ENCODE assay signal across 37 cellular contexts in genomic region chr2:56208380-56208779, GRCh38. TPM values are rescaled to one million over a fixed set of nuclear protein-coding genes. Genes with fewer than 3 reads are reported as not detected.
"Had no signal": no experiment of that assay in that cellular context is flagged by ENCODE, and none has a peak within 500 bp of the region (broad histone marks: within the 10 kb centered on the region; RNA-seq: fewer than 3 reads in every experiment).

No MANE protein-coding gene starts in this region.

- H3K4me1 Mint-ChIP-seq: activated CD4-positive, alpha-beta memory T cell treated with anti-CD3 and anti-CD28 coated beads, Interleukin-2, amount 10 ng/mL, durations not matched to agents 7 days and 5 days; activated CD4-positive, alpha-beta T cell treated with anti-CD3 and anti-CD28 coated beads for 36 hours; activated CD4-positive, alpha-beta T cell treated with anti-CD3 and anti-CD28 coated beads, Interleukin-2, amount 10 ng/mL, durations not matched to agents 7 days and 5 days; activated CD8-positive, alpha-beta memory T cell treated with anti-CD3 and anti-CD28 coated beads, Interleukin-2, amount 10 ng/mL, durations not matched to agents 7 days and 5 days; activated naive CD4-positive, alpha-beta T cell treated with anti-CD3 and anti-CD28 coated beads, Interleukin-2, amount 10 ng/mL, durations not matched to agents 7 days and 5 days; activated naive CD4-positive, alpha-beta T cell treated with anti-CD3 and anti-CD28 coated beads, Interleukin-2, amount 50 U/mL, for 24 hours; activated naive CD8-positive, alpha-beta T cell treated with anti-CD3 and anti-CD28 coated beads, Interleukin-2, amount 10 ng/mL, durations not matched to agents 7 days and 5 days; activated naive CD8-positive, alpha-beta T cell treated with anti-CD3 and anti-CD28 coated beads, Interleukin-2, amount 50 U/mL, for 24 hours; brain; central memory CD8-positive, alpha-beta T cell; T-cell; T-helper 17 cell; WTC11 had no signal

- H3K36me3 Mint-ChIP-seq: activated CD8-positive, alpha-beta memory T cell treated with anti-CD3 and anti-CD28 coated beads, Interleukin-2, amount 10 ng/mL, durations not matched to agents 7 days and 5 days; activated naive CD4-positive, alpha-beta T cell treated with anti-CD3 and anti-CD28 coated beads, Interleukin-2, amount 10 ng/mL, durations not matched to agents 7 days and 5 days; activated naive CD4-positive, alpha-beta T cell treated with anti-CD3 and anti-CD28 coated beads, Interleukin-2, amount 50 U/mL, for 24 hours; activated naive CD8-positive, alpha-beta T cell; activated naive CD8-positive, alpha-beta T cell treated with anti-CD3 and anti-CD28 coated beads, Interleukin-2, amount 10 ng/mL, durations not matched to agents 7 days and 5 days; brain; T-cell; WTC11 had no signal

- H3K4me1 ChIP-seq: ascending aorta had no signal

- H3K4me3 Mint-ChIP-seq: activated CD4-positive, alpha-beta memory T cell treated with anti-CD3 and anti-CD28 coated beads, Interleukin-2, amount 10 ng/mL, durations not matched to agents 7 days and 5 days; activated CD4-positive, alpha-beta T cell treated with anti-CD3 and anti-CD28 coated beads for 36 hours; activated CD4-positive, alpha-beta T cell treated with anti-CD3 and anti-CD28 coated beads, Interleukin-2, amount 10 ng/mL, durations not matched to agents 7 days and 5 days; activated CD8-positive, alpha-beta memory T cell treated with anti-CD3 and anti-CD28 coated beads, Interleukin-2, amount 10 ng/mL, durations not matched to agents 7 days and 5 days; activated CD8-positive, alpha-beta T cell treated with anti-CD3 and anti-CD28 coated beads, Interleukin-2, amount 10 ng/mL, durations not matched to agents 7 days and 5 days; activated naive CD4-positive, alpha-beta T cell treated with anti-CD3 and anti-CD28 coated beads, Interleukin-2, amount 10 ng/mL, durations not matched to agents 7 days and 5 days; activated naive CD4-positive, alpha-beta T cell treated with anti-CD3 and anti-CD28 coated beads, Interleukin-2, amount 50 U/mL, for 24 hours; activated naive CD8-positive, alpha-beta T cell; activated naive CD8-positive, alpha-beta T cell treated with anti-CD3 and anti-CD28 coated beads, Interleukin-2, amount 10 ng/mL, durations not matched to agents 7 days and 5 days; activated naive CD8-positive, alpha-beta T cell treated with anti-CD3 and anti-CD28 coated beads, Interleukin-2, amount 50 U/mL, for 24 hours; activated T-cell treated with anti-CD3 and anti-CD28 coated beads, Interleukin-2, amount 50 U/mL, for 24 hours; brain; central memory CD8-positive, alpha-beta T cell; T-cell; T-helper 17 cell; WTC11 had no signal

- H3K9me3 Mint-ChIP-seq: activated CD4-positive, alpha-beta memory T cell treated with anti-CD3 and anti-CD28 coated beads, Interleukin-2, amount 10 ng/mL, durations not matched to agents 7 days and 5 days; activated CD4-positive, alpha-beta T cell treated with anti-CD3 and anti-CD28 coated beads, Interleukin-2, amount 10 ng/mL, durations not matched to agents 7 days and 5 days; activated naive CD4-positive, alpha-beta T cell treated with anti-CD3 and anti-CD28 coated beads, Interleukin-2, amount 10 ng/mL, durations not matched to agents 7 days and 5 days; activated naive CD4-positive, alpha-beta T cell treated with anti-CD3 and anti-CD28 coated beads, Interleukin-2, amount 50 U/mL, for 24 hours; activated naive CD8-positive, alpha-beta T cell treated with anti-CD3 and anti-CD28 coated beads, Interleukin-2, amount 10 ng/mL, durations not matched to agents 7 days and 5 days; activated T-helper 2 cell treated with anti-CD3 and anti-CD28 coated beads, Interferon-gamma antibody, Interleukin-2, Interleukin-4, amounts not matched to agents 10 μg/mL and 5 μg/mL and 100 μg/mL, durations not matched to agents 14 hours and 24 hours and 36 hours; WTC11 had no signal

- H3K4me3 ChIP-seq: ascending aorta, cardiac muscle cell had no signal

- H3K27ac Mint-ChIP-seq: activated CD4-positive, alpha-beta memory T cell treated with anti-CD3 and anti-CD28 coated beads, Interleukin-2, amount 10 ng/mL, durations not matched to agents 7 days and 5 days; activated CD4-positive, alpha-beta T cell treated with anti-CD3 and anti-CD28 coated beads for 36 hours; activated CD4-positive, alpha-beta T cell treated with anti-CD3 and anti-CD28 coated beads, Interleukin-2, amount 10 ng/mL, durations not matched to agents 7 days and 5 days; activated CD8-positive, alpha-beta memory T cell treated with anti-CD3 and anti-CD28 coated beads, Interleukin-2, amount 10 ng/mL, durations not matched to agents 7 days and 5 days; activated CD8-positive, alpha-beta T cell treated with anti-CD3 and anti-CD28 coated beads, Interleukin-2, amount 10 ng/mL, durations not matched to agents 7 days and 5 days; activated naive CD4-positive, alpha-beta T cell treated with anti-CD3 and anti-CD28 coated beads, Interleukin-2, amount 10 ng/mL, durations not matched to agents 7 days and 5 days; activated naive CD4-positive, alpha-beta T cell treated with anti-CD3 and anti-CD28 coated beads, Interleukin-2, amount 50 U/mL, for 24 hours; activated naive CD8-positive, alpha-beta T cell; activated naive CD8-positive, alpha-beta T cell treated with anti-CD3 and anti-CD28 coated beads, Interleukin-2, amount 10 ng/mL, durations not matched to agents 7 days and 5 days; activated naive CD8-positive, alpha-beta T cell treated with anti-CD3 and anti-CD28 coated beads, Interleukin-2, amount 50 U/mL, for 24 hours; activated T-cell treated with anti-CD3 and anti-CD28 coated beads, Interleukin-2, amount 50 U/mL, for 24 hours; activated T-helper 2 cell treated with anti-CD3 and anti-CD28 coated beads, Interferon-gamma antibody, Interleukin-2, Interleukin-4, amounts not matched to agents 10 μg/mL and 5 μg/mL and 100 μg/mL, durations not matched to agents 14 hours and 24 hours and 36 hours; T-cell; T-helper 17 cell; WTC11 had no signal

- H3K27me3 Mint-ChIP-seq: activated CD4-positive, alpha-beta memory T cell treated with anti-CD3 and anti-CD28 coated beads, Interleukin-2, amount 10 ng/mL, durations not matched to agents 7 days and 5 days; activated CD4-positive, alpha-beta T cell treated with anti-CD3 and anti-CD28 coated beads for 36 hours; activated CD4-positive, alpha-beta T cell treated with anti-CD3 and anti-CD28 coated beads, Interleukin-2, amount 10 ng/mL, durations not matched to agents 7 days and 5 days; activated CD8-positive, alpha-beta memory T cell treated with anti-CD3 and anti-CD28 coated beads, Interleukin-2, amount 10 ng/mL, durations not matched to agents 7 days and 5 days; activated naive CD4-positive, alpha-beta T cell treated with anti-CD3 and anti-CD28 coated beads, Interleukin-2, amount 10 ng/mL, durations not matched to agents 7 days and 5 days; activated naive CD4-positive, alpha-beta T cell treated with anti-CD3 and anti-CD28 coated beads, Interleukin-2, amount 50 U/mL, for 24 hours; activated naive CD8-positive, alpha-beta T cell; activated naive CD8-positive, alpha-beta T cell treated with anti-CD3 and anti-CD28 coated beads, Interleukin-2, amount 10 ng/mL, durations not matched to agents 7 days and 5 days; activated T-cell treated with anti-CD3 and anti-CD28 coated beads, Interleukin-2, amount 50 U/mL, for 24 hours; brain; central memory CD8-positive, alpha-beta T cell; T-helper 17 cell had no signal

- H3K9me3 ChIP-seq: ascending aorta had no signal

- H3K36me3 ChIP-seq: ascending aorta, cardiac muscle cell, WERI-Rb-1 had no signal

- DNase-seq: activated CD4-positive, alpha-beta memory T cell treated with anti-CD3 and anti-CD28 coated beads, Interleukin-2, amount 10 ng/mL, durations not matched to agents 7 days and 5 days; activated CD4-positive, alpha-beta T cell treated with anti-CD3 and anti-CD28 coated beads for 1 hour; activated CD4-positive, alpha-beta T cell treated with anti-CD3 and anti-CD28 coated beads for 36 hours; activated CD4-positive, alpha-beta T cell treated with anti-CD3 and anti-CD28 coated beads for 48 hours; activated CD4-positive, alpha-beta T cell treated with anti-CD3 and anti-CD28 coated beads, Interleukin-2, amount 10 ng/mL, durations not matched to agents 7 days and 5 days; activated CD4-positive, alpha-beta T cell treated with anti-CD3 and anti-CD28 coated beads, Interleukin-2, amount 50 U/mL, for 48 hours; activated CD4-positive, CD25-positive, alpha-beta regulatory T cell; activated CD8-positive, alpha-beta memory T cell treated with anti-CD3 and anti-CD28 coated beads for 24 hours; activated CD8-positive, alpha-beta memory T cell treated with anti-CD3 and anti-CD28 coated beads, Interleukin-2, amount 10 ng/mL, durations not matched to agents 7 days and 5 days; activated CD8-positive, alpha-beta memory T cell treated with anti-CD3 and anti-CD28 coated beads, Interleukin-2, amount 50 U/mL, for 48 hours; activated CD8-positive, alpha-beta T cell treated with anti-CD3 and anti-CD28 coated beads, Interleukin-2, amount 10 ng/mL, durations not matched to agents 7 days and 5 days; activated effector memory CD4-positive, alpha-beta T cell treated with Interleukin-2 at 50 U/mL for 16 hours; activated gamma-delta T cell; activated naive CD4-positive, alpha-beta T cell treated with anti-CD3 and anti-CD28 coated beads, Interleukin-2, amount 10 ng/mL, durations not matched to agents 7 days and 5 days; activated naive CD4-positive, alpha-beta T cell treated with Interleukin-2 at 50 U/mL for 16 hours; activated naive CD8-positive, alpha-beta T cell treated with anti-CD3 and anti-CD28 coated beads, Interleukin-2, amount 10 ng/mL, durations not matched to agents 7 days and 5 days; activated naive CD8-positive, alpha-beta T cell treated with anti-CD3 and anti-CD28 coated beads, Interleukin-2, amount 50 U/mL, for 24 hours; activated T-cell treated with anti-CD3 and anti-CD28 coated beads, Interleukin-2, amount 50 U/mL, for 24 hours; activated T-cell treated with anti-CD3 and anti-CD28 coated beads, Interleukin-2, amount 50 U/mL, for 48 hours; amygdala; anterior cingulate cortex; caudate nucleus; cerebellar nuclear complex; T-cell; T-helper 17 cell; WERI-Rb-1 had no signal

- H3K27me3 ChIP-seq: ascending aorta, cardiac muscle cell had no signal

- H3K27ac ChIP-seq: ascending aorta, cardiac muscle cell, WERI-Rb-1 had no signal

RNA-seq across cellular contexts. Expression of gene CCDC85A, which starts 24.6 kb away (rescaled TPM):
- total RNA-seq: activated CD4-positive, alpha-beta memory T cell treated with anti-CD3 and anti-CD28 coated beads, Interleukin-2, amount 10 ng/mL, durations not matched to agents 7 days and 5 days; activated CD4-positive, alpha-beta T cell treated with anti-CD3 and anti-CD28 coated beads for 36 hours; activated CD4-positive, alpha-beta T cell treated with anti-CD3 and anti-CD28 coated beads, Interleukin-2, amount 10 ng/mL, durations not matched to agents 7 days and 5 days; activated CD8-positive, alpha-beta memory T cell treated with anti-CD3 and anti-CD28 coated beads, Interleukin-2, amount 10 ng/mL, durations not matched to agents 7 days and 5 days; activated CD8-positive, alpha-beta T cell treated with anti-CD3 and anti-CD28 coated beads, Interleukin-2, amount 10 ng/mL, durations not matched to agents 7 days and 5 days; activated naive CD8-positive, alpha-beta T cell treated with anti-CD3 and anti-CD28 coated beads, Interleukin-2, amount 10 ng/mL, durations not matched to agents 7 days and 5 days; activated T-helper 2 cell treated with anti-CD3 and anti-CD28 coated beads, Interferon-gamma antibody, Interleukin-2, Interleukin-4, amounts not matched to agents 10 μg/mL and 5 μg/mL and 100 μg/mL, durations not matched to agents 14 hours and 24 hours and 36 hours; bronchial epithelial cell; T-cell; T-helper 1 cell treated with Interleukin-12 subunit alpha and Interleukin-12 subunit beta and Interleukin-4 antibody, amounts not matched to agents 30 ng/mL and 1 ng/mL, for 36 hours; T-helper 17 cell; T-helper 2 cell treated with Interferon-gamma antibody and Interleukin-4, amounts not matched to agents 100 ng/mL and 5 ng/mL, for 36 hours had no signal
